Comparison of ENCODE assay signal across 15 cellular contexts in the genomic region with DNA sequence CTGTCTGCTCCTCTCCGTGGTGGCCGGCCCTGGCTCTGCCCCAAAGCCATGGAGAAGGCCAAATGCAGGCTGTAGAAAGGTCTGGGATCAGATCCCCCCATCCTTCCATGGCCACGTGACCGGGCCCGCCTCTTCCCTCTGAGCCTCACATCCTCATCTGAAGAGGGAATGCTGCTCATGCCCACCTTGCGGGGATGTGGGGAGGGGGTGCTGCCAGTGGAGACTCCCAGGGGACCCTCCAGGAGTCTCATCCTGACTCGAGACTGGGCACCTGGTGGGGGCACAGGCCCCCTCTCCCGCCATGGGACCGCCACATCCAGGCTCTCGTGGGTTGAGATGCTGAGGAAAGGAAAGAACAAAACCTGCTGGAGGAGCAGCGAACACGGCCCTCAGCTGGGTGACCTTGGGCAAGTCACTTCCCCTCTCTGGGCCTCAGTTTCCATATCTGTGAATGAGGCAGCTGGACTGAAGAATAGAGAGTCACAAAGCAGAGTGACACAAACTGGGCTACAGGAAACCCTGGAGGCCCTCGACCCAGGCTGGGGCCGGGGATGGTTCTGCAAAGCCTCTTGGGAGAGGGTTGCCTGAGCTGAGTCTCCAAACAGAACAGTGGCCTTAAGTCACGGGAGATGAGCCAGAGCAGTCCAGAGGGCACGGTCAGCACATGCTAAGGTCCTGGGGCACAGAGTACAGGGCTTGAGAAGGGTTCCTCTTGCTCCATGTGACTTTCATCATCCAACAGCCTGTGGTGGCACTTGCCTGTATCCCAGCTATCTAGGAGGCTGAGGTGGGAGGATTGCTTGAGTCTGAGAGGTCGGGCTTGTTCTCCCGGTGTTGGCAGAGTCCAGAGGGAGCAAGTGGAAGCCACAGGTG. TPM values are rescaled to one million over a fixed set of nuclear protein-coding genes. Genes with fewer than 3 reads are reported as not detected.
A peak's percentile ranks its signal among the peaks of the same experiment; 100 is the strongest.
DNase-seq lines count a peak whose midpoint lies in the region; ATAC-seq and TF ChIP-seq lines count a peak whose summit lies in the region.
"Had no signal": no experiment of that assay in that cellular context is flagged by ENCODE, and none has a peak within 500 bp of the region (broad histone marks: within the 10 kb centered on the region; RNA-seq: fewer than 3 reads in every experiment).

No MANE protein-coding gene starts in this region.

- POLR2A ChIA-PET in activated B cell treated with CpG ODN at 0.5 μM for 24 hours (lab: Charles Lee) = interaction anchor here (0.6 to 4.2 kb wide), 25 partner anchors 9 to 260 kb away, joined by 3 to 79 read pairs (median 8); partner anchors contain the start of gene SOCS1

- no peaks in the 10 kb centered on the region for H3K9me3 ChIP-seq in CD4-positive, CD25-positive, alpha-beta regulatory T cell (ENCODE audit: control insufficient read depth in 2 of 2, low read length in 2 of 2)
- no peaks in the 10 kb centered on the region for H3K9me3 ChIP-seq in lower lobe of right lung
- H3K9me3 ChIP-seq: uterus had no signal

- peak overlapping the region; percentile 97 to 98 (median 97) for H3K27ac Mint-ChIP-seq in CD4-positive, CD25-positive, alpha-beta regulatory T cell
- H3K27ac Mint-ChIP-seq in activated B cell treated with CpG ODN at 0.5 μM for 24 hours = peak overlapping the region; percentile 83

- H3K27me3 Mint-ChIP-seq in CD4-positive, CD25-positive, alpha-beta regulatory T cell = no peaks in the 10 kb centered on the region
- no peaks in the 10 kb centered on the region for H3K27me3 Mint-ChIP-seq in activated B cell treated with CpG ODN at 0.5 μM for 24 hours

- TF ChIP-seq CTCF in activated B cell treated with CpG ODN at 0.5 μM for 24 hours (IDR thresholded peaks at IDR 0.05) (no peak), lower lobe of right lung (IDR thresholded peaks at IDR 0.05) (no peak)

- H3K4me1 ChIP-seq in CD4-positive, CD25-positive, alpha-beta regulatory T cell (ENCODE audit: control insufficient read depth, insufficient read depth, low read length, poor library complexity, severe bottlenecking) = peaks cover 35% of the 10 kb centered on the region
- peaks cover 30% of the 10 kb centered on the region for H3K4me1 ChIP-seq in lower lobe of right lung
- H3K4me1 ChIP-seq: parathyroid adenoma, uterus had no signal

- H3K36me3 Mint-ChIP-seq in CD4-positive, CD25-positive, alpha-beta regulatory T cell = no peaks in the 10 kb centered on the region
- H3K36me3 Mint-ChIP-seq in activated B cell treated with CpG ODN at 0.5 μM for 24 hours (ENCODE audit: low read depth) = no peaks in the 10 kb centered on the region

- peaks cover 6 to 64% (median 33%) of the 10 kb centered on the region in 4 donors for H3K4me1 Mint-ChIP-seq in CD4-positive, CD25-positive, alpha-beta regulatory T cell
- H3K4me1 Mint-ChIP-seq in activated B cell treated with CpG ODN at 0.5 μM for 24 hours = peaks cover 40% of the 10 kb centered on the region

- CTCF ChIA-PET in activated B cell treated with CpG ODN at 0.5 μM for 24 hours (lab: Charles Lee) = interaction anchor here (0.9 to 2.1 kb wide), 4 partner anchors 29 to 148 kb away, joined by 3 to 21 read pairs (median 4); partner anchors contain the start of gene SOCS1

- H3K27ac ChIP-seq in CD4-positive, CD25-positive, alpha-beta regulatory T cell (ENCODE audit: insufficient read depth, low read length, poor library complexity, severe bottlenecking) = peak overlapping the region; percentile 84
- H3K27ac ChIP-seq in lower lobe of right lung = peak overlapping the region; percentile 81
- H3K27ac ChIP-seq: parathyroid adenoma, uterus had no signal

- intact Hi-C loops in activated B cell treated with CpG ODN at 0.5 μM for 24 hours (cut with micrococcal nuclease) = loop anchor here (1.0 to 2.0 kb wide), 7 partner anchors 7 to 147 kb away; no protein-coding TSS in a partner anchor
- intact Hi-C loops in lower lobe of right lung (cut with DNase I) = no loop called here

- peak overlapping the region; percentile 76 to 89 (median 81) for H3K4me3 Mint-ChIP-seq in CD4-positive, CD25-positive, alpha-beta regulatory T cell
- peak overlapping the region; percentile 69 for H3K4me3 Mint-ChIP-seq in activated B cell treated with CpG ODN at 0.5 μM for 24 hours

- H3K4me3 ChIP-seq in CD4-positive, CD25-positive, alpha-beta regulatory T cell (ENCODE audit: low read depth, low read length) = no peak overlapping the region
- peak overlapping the region; percentile 14 for H3K4me3 ChIP-seq in lower lobe of right lung
- H3K4me3 ChIP-seq: uterus had no signal

- no peaks in the 10 kb centered on the region for H3K27me3 ChIP-seq in CD4-positive, CD25-positive, alpha-beta regulatory T cell (ENCODE audit: control insufficient read depth, insufficient read depth, low read length)
- no peaks in the 10 kb centered on the region for H3K27me3 ChIP-seq in lower lobe of right lung (ENCODE audit: low read depth)
- H3K27me3 ChIP-seq: uterus had no signal

- peak; percentile 50 for TF ChIP-seq POLR2A in GM19099 (IDR thresholded peaks at IDR 0.05; ENCODE audit: extremely low read depth, insufficient read length, low read depth)

- H3K36me3 ChIP-seq in CD4-positive, CD25-positive, alpha-beta regulatory T cell (ENCODE audit: control insufficient read depth, insufficient read depth, low read length) = no peaks in the 10 kb centered on the region
- no peaks in the 10 kb centered on the region for H3K36me3 ChIP-seq in lower lobe of right lung
- H3K36me3 ChIP-seq: uterus had no signal

- DNase-seq in CD4-positive, CD25-positive, alpha-beta regulatory T cell = peak in 1 of 3 donors; percentile 35
- DNase-seq in activated B cell treated with CpG ODN at 0.5 μM for 24 hours (no peak), lower lobe of right lung (no peak), anterior cingulate cortex (lab: John Stamatoyannopoulos, UW) (no peak), globus pallidus (ENCODE audit: low spot score) (no peak)
- DNase-seq: NCI-H1694 treated with DMSO at 0.1 percent for 48 hours had no signal

- no peak for ATAC-seq in CD4-positive, CD25-positive, alpha-beta regulatory T cell (ENCODE audit: low read depth in 2 of 2)
- no peak for ATAC-seq in activated B cell treated with CpG ODN at 0.5 μM for 24 hours (ENCODE audit: low read depth)
- no peak for ATAC-seq in lower lobe of right lung
- no peak for ATAC-seq in HG02571 (IDR thresholded peaks at IDR 0.05; ENCODE audit: unreplicated experiment)
- ATAC-seq in SK-N-SH treated with all-trans-retinoic acid at 6 μM for 48 hours = no peak

- H3K9me3 Mint-ChIP-seq in CD4-positive, CD25-positive, alpha-beta regulatory T cell = no peaks in the 10 kb centered on the region
- H3K9me3 Mint-ChIP-seq in activated B cell treated with CpG ODN at 0.5 μM for 24 hours = no peaks in the 10 kb centered on the region

TF ChIP-seq in SK-N-SH treated with all-trans-retinoic acid at 6 μM for 48 hours, 23 proteins besides CTCF, POLR2A, EP300 and RAD21 (continues in another document):
- TF ChIP-seq CSRNP3 (CRISPR knock-in tag; IDR thresholded peaks at IDR 0.05) = no peak
- TF ChIP-seq ZNF565 (CRISPR knock-in tag; conservative IDR thresholded peaks at IDR 0.05; ENCODE audit: low read depth) = no peak
- no peak for TF ChIP-seq OSR1 (CRISPR knock-in tag; IDR thresholded peaks at IDR 0.05)
- TF ChIP-seq ZFP3 (CRISPR knock-in tag; IDR thresholded peaks at IDR 0.05) = no peak
- no peak for TF ChIP-seq ARNTL (CRISPR knock-in tag; IDR thresholded peaks at IDR 0.05; ENCODE audit: borderline replicate concordance, low read depth)

RNA-seq across cellular contexts. Expression of gene SOCS1, which starts 30.1 kb away (rescaled TPM):
- total RNA-seq in CD4-positive, CD25-positive, alpha-beta regulatory T cell = 91.5 TPM
- 10 to 100 TPM in 2 of 4 donors, 1 to 10 TPM in 2; 8.6 to 15.2 (median 9.7) TPM for polyA plus RNA-seq in CD4-positive, CD25-positive, alpha-beta regulatory T cell
- 68.6 and 76.2 TPM in 2 replicates for total RNA-seq in activated B cell treated with CpG ODN at 0.5 μM for 24 hours
- total RNA-seq in lower lobe of right lung = 17.8 TPM

RNA-seq across cellular contexts. Expression of gene TNP2, which starts 43.2 kb away (rescaled TPM):
- not detected for total RNA-seq in CD4-positive, CD25-positive, alpha-beta regulatory T cell
- not detected for polyA plus RNA-seq in CD4-positive, CD25-positive, alpha-beta regulatory T cell
- total RNA-seq in activated B cell treated with CpG ODN at 0.5 μM for 24 hours (not detected in 2 replicates), lower lobe of right lung (not detected)
- total RNA-seq: chondrocyte, frontal cortex, HT1080, lower leg skin, uterus had no signal

RNA-seq across cellular contexts. Expression of gene PRM3, which starts 47.5 kb away (rescaled TPM):
- total RNA-seq in CD4-positive, CD25-positive, alpha-beta regulatory T cell = not detected
- polyA plus RNA-seq in CD4-positive, CD25-positive, alpha-beta regulatory T cell = not detected
- total RNA-seq in activated B cell treated with CpG ODN at 0.5 μM for 24 hours (not detected in 2 replicates), lower lobe of right lung (not detected)
- total RNA-seq: chondrocyte, frontal cortex, HT1080, lower leg skin, uterus had no signal

RNA-seq across cellular contexts. Expression of gene PRM2, which starts 50.4 kb away (rescaled TPM):
- not detected for total RNA-seq in CD4-positive, CD25-positive, alpha-beta regulatory T cell
- not detected for polyA plus RNA-seq in CD4-positive, CD25-positive, alpha-beta regulatory T cell
- not detected in 2 replicates for total RNA-seq in activated B cell treated with CpG ODN at 0.5 μM for 24 hours
- total RNA-seq in lower lobe of right lung = not detected
- total RNA-seq: chondrocyte, frontal cortex, HT1080, uterus had no signal

RNA-seq across cellular contexts. Expression of gene PRM1, which starts 55.2 kb away (rescaled TPM):
- total RNA-seq in CD4-positive, CD25-positive, alpha-beta regulatory T cell = not detected
- not detected for polyA plus RNA-seq in CD4-positive, CD25-positive, alpha-beta regulatory T cell
- total RNA-seq in activated B cell treated with CpG ODN at 0.5 μM for 24 hours (not detected in 2 replicates), lower lobe of right lung (not detected)
- total RNA-seq: chondrocyte, frontal cortex, HT1080, lower leg skin, uterus had no signal
